In the genomic region with DNA sequence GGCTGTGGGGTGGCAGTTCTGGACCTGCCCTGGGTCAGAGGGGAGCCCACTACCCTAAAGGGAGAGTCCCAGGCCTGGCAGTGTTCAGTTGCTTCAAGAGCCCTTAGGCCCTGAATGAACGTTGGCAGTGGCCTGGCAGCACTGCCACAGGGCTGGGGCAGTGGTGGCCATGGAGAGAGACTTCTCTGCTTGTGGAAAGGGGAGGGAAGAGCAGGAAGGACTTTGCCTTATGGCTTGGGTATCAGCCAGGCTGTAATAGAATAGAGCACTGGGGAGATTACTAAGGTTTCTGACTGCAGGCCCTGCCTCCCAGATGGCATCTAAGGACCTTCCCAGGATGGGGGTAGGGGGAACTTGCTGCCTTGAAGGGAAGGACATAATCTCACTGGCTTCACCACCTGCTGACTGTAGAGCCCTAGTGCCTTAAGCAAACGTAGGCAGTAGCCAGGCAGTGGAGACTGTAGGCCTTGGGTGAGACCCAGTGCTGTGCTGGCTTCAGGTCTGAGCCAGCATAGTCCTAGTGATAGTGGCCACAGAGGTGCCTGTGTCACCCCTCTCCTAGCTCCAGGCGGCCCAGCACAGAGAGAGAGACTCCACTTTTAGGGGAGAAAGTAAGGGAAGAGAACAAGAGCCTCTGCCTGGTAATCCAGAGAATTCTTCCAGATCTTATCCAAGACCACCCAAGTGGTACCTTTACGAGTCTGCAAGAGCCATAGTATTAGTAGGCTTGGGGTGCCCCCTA, we compare ENCODE assay signal across 1 cellular context.
TF ChIP-seq lines count a peak whose summit lies in the region.

No MANE protein-coding gene starts in this region.

TF ChIP-seq in GM12878, 131 proteins besides CTCF, POLR2A, EP300 and RAD21:
- TF ChIP-seq SUPT20H (IDR thresholded peaks at IDR 0.05; ENCODE audit: borderline replicate concordance, control insufficient read depth, low read depth, low read length) (no peak), NR2F1 (conservative IDR thresholded peaks at IDR 0.05) (no peak), E4F1 (IDR thresholded peaks at IDR 0.05; ENCODE audit: borderline replicate concordance, partially characterized antibody) (no peak), JUND (IDR thresholded peaks at IDR 0.05; ENCODE audit: low read depth, low read length) (no peak), MEF2B (IDR thresholded peaks at IDR 0.05; ENCODE audit: partially characterized antibody, poor library complexity, severe bottlenecking) (no peak), FOXK2 (IDR thresholded peaks at IDR 0.05) (no peak), ZSCAN29 (IDR thresholded peaks at IDR 0.05) (no peak), SMAD5 (IDR thresholded peaks at IDR 0.05; ENCODE audit: low read depth) (no peak), RELA (IDR thresholded peaks at IDR 0.05; ENCODE audit: borderline replicate concordance, partially characterized antibody) (no peak), LARP7 (IDR thresholded peaks at IDR 0.05) (no peak), ASH2L (IDR thresholded peaks at IDR 0.05; ENCODE audit: borderline replicate concordance, low read depth) (no peak), ZNF24 (IDR thresholded peaks at IDR 0.05) (no peak), ZBTB11 (CRISPR knock-in tag; IDR thresholded peaks at IDR 0.05) (no peak), KAT2A (conservative IDR thresholded peaks at IDR 0.05; ENCODE audit: control insufficient read depth, low read depth, low read length) (no peak), HDAC6 (IDR thresholded peaks at IDR 0.05; ENCODE audit: unreplicated experiment) (no peak)
